16 cellular contexts compared by ENCODE assay signal in the genomic region with DNA sequence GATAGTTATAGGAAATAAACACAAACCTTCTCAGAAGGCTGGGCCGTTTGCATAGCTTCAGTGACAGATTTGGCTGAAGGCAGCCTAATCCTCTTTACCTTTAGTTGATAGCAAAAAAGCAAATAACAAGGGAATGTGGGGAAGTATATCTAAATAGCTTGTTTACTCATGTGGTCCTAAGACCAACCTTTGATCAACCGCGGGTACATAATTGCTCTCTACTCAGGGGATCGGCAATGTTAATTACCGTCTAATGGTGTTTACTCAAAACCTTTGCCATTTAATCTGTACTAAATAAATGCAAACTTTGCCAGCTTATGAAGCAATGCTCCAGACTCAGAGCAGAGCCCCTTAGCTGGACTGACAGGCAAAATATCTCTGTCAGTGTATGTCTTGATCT. TPM values are rescaled to one million over a fixed set of nuclear protein-coding genes. Genes with fewer than 3 reads are reported as not detected.
DNase-seq lines count a peak whose midpoint lies in the region; ATAC-seq, FAIRE-seq and TF ChIP-seq lines count a peak whose summit lies in the region.
"Had no signal": no experiment of that assay in that cellular context is flagged by ENCODE, and none has a peak within 500 bp of the region (broad histone marks: within the 10 kb centered on the region; RNA-seq: fewer than 3 reads in every experiment).

No MANE protein-coding gene starts in this region.

- ATAC-seq in natural killer cell, result no peak
- no peak for ATAC-seq in natural killer cell treated with Interleukin-12 subunit alpha and Interleukin-12 subunit beta and Interleukin-15 and Interleukin-18, amount 100 ng/mL, for 72 hours
- ATAC-seq in GM18858 (IDR thresholded peaks at IDR 0.05; ENCODE audit: unreplicated experiment), result no peak
- ATAC-seq in sciatic nerve, result no peak

- H3K9me3 ChIP-seq in small intestine (ENCODE audit: control insufficient read depth, low read depth) (no peaks in the 10 kb centered on the region), spleen (no peaks in the 10 kb centered on the region)
- H3K9me3 ChIP-seq: Caco-2, HAP-1 had no signal

- H3K9me3 Mint-ChIP-seq in natural killer cell, result no peaks in the 10 kb centered on the region
- no peaks in the 10 kb centered on the region for H3K9me3 Mint-ChIP-seq in natural killer cell treated with Interleukin-12 subunit alpha and Interleukin-12 subunit beta and Interleukin-15 and Interleukin-18, amount 100 ng/mL, for 72 hours
- H3K9me3 Mint-ChIP-seq: CD14-positive monocyte; CD8-positive, alpha-beta memory T cell had no signal

- intact Hi-C loops in natural killer cell (cut with micrococcal nuclease), result no loop called here
- intact Hi-C loops in sciatic nerve (cut with DNase I), result no loop called here
- intact Hi-C loops in spleen (cut with DNase I; ENCODE audit: low total_unique reads), result no loop called here

- H3K27me3 ChIP-seq in small intestine (ENCODE audit: control insufficient read depth in 2 of 2, insufficient read depth in 2 of 2, low read length in 2 of 2) (no peaks in the 10 kb centered on the region), spleen (replicated peaks in 1 of 7) (no peaks in the 10 kb centered on the region)

- peak overlapping the region; percentile 44 to 48 for H3K27ac Mint-ChIP-seq in natural killer cell
- peak overlapping the region in 1 of 2 donors; percentile 48 for H3K27ac Mint-ChIP-seq in natural killer cell treated with Interleukin-12 subunit alpha and Interleukin-12 subunit beta and Interleukin-15 and Interleukin-18, amount 100 ng/mL, for 72 hours

- H3K36me3 ChIP-seq in small intestine (ENCODE audit: control insufficient read depth in 2 of 2, insufficient read depth in 2 of 2, low read length in 2 of 2), result peaks cover 24 to 39% of the 10 kb centered on the region in 2 donors
- H3K36me3 ChIP-seq in spleen, result peaks cover 5 to 100% (median 96%) of the 10 kb centered on the region in 6 donors

- no peak overlapping the region for H3K4me3 ChIP-seq in small intestine (ENCODE audit: low read depth in 1 of 2, low read length in 2 of 2)
- H3K4me3 ChIP-seq in spleen, result no peak overlapping the region
- H3K4me3 ChIP-seq: HAP-1 had no signal

- no peak for TF ChIP-seq CTCF in natural killer cell (IDR thresholded peaks at IDR 0.05)
- no peak for TF ChIP-seq CTCF in spleen (IDR thresholded peaks at IDR 0.05 in 8 of 11, conservative IDR thresholded peaks at IDR 0.05 in 3 of 11)

- TF ChIP-seq POLR2A in spleen (IDR thresholded peaks at IDR 0.05), result no peak

- DNase-seq in natural killer cell (no peak), NCI-H82 treated with DMSO at 0.1 percent for 48 hours (lab: John Stamatoyannopoulos, UW; ENCODE audit: unreplicated experiment) (peak; percentile 26), small intestine (peak; percentile 26), sciatic nerve (ENCODE audit: low spot score) (no peak), spleen (no peak)
- DNase-seq in natural killer cell treated with Interleukin-12 subunit alpha and Interleukin-12 subunit beta and Interleukin-15 and Interleukin-18, amount 100 ng/mL, for 72 hours (ENCODE audit: low spot score), result no peak
- DNase-seq: Caco-2; CD8-positive, alpha-beta memory T cell; DND-41; GDM1 had no signal

- peaks cover 5 to 8% of the 10 kb centered on the region in 2 donors for H3K4me1 Mint-ChIP-seq in natural killer cell
- no peaks in the 10 kb centered on the region for H3K4me1 Mint-ChIP-seq in natural killer cell treated with Interleukin-12 subunit alpha and Interleukin-12 subunit beta and Interleukin-15 and Interleukin-18, amount 100 ng/mL, for 72 hours (ENCODE audit: low read depth in 2 of 2)
- H3K4me1 Mint-ChIP-seq: CD14-positive monocyte had no signal

- WGBS in small intestine, 3 donors, result 13 to 71% (median 50%) methylated on average over 5 of the region's 5 CpGs
- 86 to 97% (median 93%) methylated on average over 5 of the region's 5 CpGs for WGBS in spleen, 5 donors

- peaks cover 23% of the 10 kb centered on the region for H3K36me3 Mint-ChIP-seq in natural killer cell
- H3K36me3 Mint-ChIP-seq in natural killer cell treated with Interleukin-12 subunit alpha and Interleukin-12 subunit beta and Interleukin-15 and Interleukin-18, amount 100 ng/mL, for 72 hours, result peaks cover 23% of the 10 kb centered on the region

- FAIRE-seq in small intestine (lab: Jason Lieb, UNC), result no peak
- FAIRE-seq: A204.1, GM12892, H1 had no signal

- H3K27me3 Mint-ChIP-seq in natural killer cell (ENCODE audit: low read depth in 2 of 2), result no peaks in the 10 kb centered on the region
- H3K27me3 Mint-ChIP-seq in natural killer cell treated with Interleukin-12 subunit alpha and Interleukin-12 subunit beta and Interleukin-15 and Interleukin-18, amount 100 ng/mL, for 72 hours, result no peaks in the 10 kb centered on the region
- H3K27me3 Mint-ChIP-seq: CD8-positive, alpha-beta memory T cell had no signal

- H3K4me1 ChIP-seq in small intestine (ENCODE audit: control insufficient read depth in 2 of 2, insufficient read depth in 1 of 2, low read depth in 1 of 2, low read length in 1 of 2) (no peaks in the 10 kb centered on the region), spleen (peaks cover 0 to 7% (median 0%) of the 10 kb centered on the region in 6 donors)
- H3K4me1 ChIP-seq: Caco-2, HAP-1 had no signal

- no peak overlapping the region for H3K4me3 Mint-ChIP-seq in natural killer cell
- no peak overlapping the region for H3K4me3 Mint-ChIP-seq in natural killer cell treated with Interleukin-12 subunit alpha and Interleukin-12 subunit beta and Interleukin-15 and Interleukin-18, amount 100 ng/mL, for 72 hours
- H3K4me3 Mint-ChIP-seq: CD14-positive monocyte; CD8-positive, alpha-beta memory T cell had no signal

- H3K27ac ChIP-seq in small intestine (ENCODE audit: low read depth in 1 of 2, low read length in 1 of 2) (no peak overlapping the region), spleen (no peak overlapping the region)

RNA-seq across cellular contexts. Expression of a gene that starts 51.6 kb away (rescaled TPM):
- total RNA-seq in natural killer cell (10 to 100 TPM; 53.1 to 75.7 (median 72.4) TPM), sciatic nerve (68.9 TPM), spleen (10 to 100 TPM; 41.6 to 65.0 (median 55.5) TPM)
- 100 to 1,000 TPM in 1 of 2 donors, 10 to 100 TPM in 1; 89.1 to 121 TPM for total RNA-seq in natural killer cell treated with Interleukin-12 subunit alpha and Interleukin-12 subunit beta and Interleukin-15 and Interleukin-18, amount 100 ng/mL, for 72 hours
- polyA plus RNA-seq in small intestine (10 to 100 TPM; 31.5 to 63.3 (median 50.3) TPM), spleen (10 to 100 TPM; 23.9 to 38.8 (median 35.3) TPM)

Comparison
In these comparisons a context has a peak if more than half of its experiments do, and no peak if none do; other contexts are left out.
1. DNase-seq: peak in NCI-H82 treated with DMSO at 0.1 percent for 48 hours (single experiment) and small intestine (single experiment); none in natural killer cell (single experiment), natural killer cell treated with Interleukin-12 subunit alpha and Interleukin-12 subunit beta and Interleukin-15 and Interleukin-18, amount 100 ng/mL, for 72 hours (single experiment), sciatic nerve (single experiment) and spleen (single experiment).